21 cellular contexts compared by ENCODE assay signal in the genomic region with DNA sequence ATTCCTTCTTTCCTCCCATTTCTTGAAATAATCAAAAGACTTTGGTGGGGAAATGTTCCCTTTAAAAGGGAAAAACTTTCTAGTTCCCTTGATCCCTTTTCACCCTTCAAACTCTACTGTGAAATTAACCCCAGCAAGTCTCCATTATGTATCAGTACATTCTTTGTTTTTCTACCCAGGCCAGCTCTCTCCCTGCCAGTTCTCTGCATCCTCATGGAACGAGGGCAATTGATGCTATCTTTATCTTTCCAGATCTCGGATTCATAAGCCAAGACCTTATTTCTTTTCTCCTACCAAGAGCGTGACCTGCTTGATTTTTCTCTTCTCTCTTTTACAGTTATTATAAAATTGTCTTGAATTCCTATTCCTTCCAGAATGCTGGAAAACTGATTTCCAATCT.
"Had no signal": no experiment of that assay in that cellular context is flagged by ENCODE, and none has a peak within 500 bp of the region (broad histone marks: within the 10 kb centered on the region; RNA-seq: fewer than 3 reads in every experiment).

No MANE protein-coding gene starts in this region.

- H3K27ac ChIP-seq: foreskin keratinocyte, heart left ventricle, parathyroid adenoma, psoas muscle, right lobe of liver, thoracic aorta, transverse colon had no signal

- ATAC-seq: foreskin keratinocyte; left lobe of liver; natural killer cell treated with Interleukin-12 subunit alpha and Interleukin-12 subunit beta and Interleukin-15 and Interleukin-18, amount 100 ng/mL, for 72 hours; psoas muscle; right lobe of liver; stimulated activated effector memory CD8-positive, alpha-beta T cell treated with anti-CD3 and anti-CD28 coated beads, Interleukin-12 subunit alpha, Interleukin-12 subunit beta, amount 100 ng/mL, for 72 hours; stimulated activated naive CD8-positive, alpha-beta T cell treated with anti-CD3 and anti-CD28 coated beads, Interleukin-15, Interleukin-2, amounts not matched to agents 100 U/mL and 50 U/mL, for 24 hours had no signal

- DNase-seq: central memory CD4-positive, alpha-beta T cell; dermis blood vessel endothelial cell; effector CD4-positive, alpha-beta T cell; endodermal cell; erythroblast; foreskin keratinocyte; heart left ventricle; kidney glomerular epithelial cell; mammary epithelial cell; psoas muscle; retina; right lobe of liver; stimulated activated CD4-positive, alpha-beta T cell treated with anti-CD3 and anti-CD28 coated beads, Interleukin-4, amount 100 ng/mL, for 1 hour; stimulated activated CD8-positive, alpha-beta memory T cell treated with anti-CD3 and anti-CD28 coated beads, Interleukin-4, amount 100 ng/mL, for 48 hours; stimulated activated naive CD8-positive, alpha-beta T cell treated with anti-CD3 and anti-CD28 coated beads, Interleukin-15, Interleukin-2, amounts not matched to agents 100 U/mL and 50 U/mL, for 24 hours; transverse colon had no signal
